8 cellular contexts compared by ENCODE assay signal in genomic region chr6:52363222-52363867, GRCh38. TPM values are rescaled to one million over a fixed set of nuclear protein-coding genes. Genes with fewer than 3 reads are reported as not detected.
DNase-seq lines count a peak whose midpoint lies in the region; ATAC-seq and TF ChIP-seq lines count a peak whose summit lies in the region.

No MANE protein-coding gene starts in this region.

- no peak for TF ChIP-seq CTCF in HFF-Myc (IDR thresholded peaks at IDR 0.05; ENCODE audit: low read depth, low read length, missing control alignments)

- peak overlapping the region; percentile 98 for H3K4me3 Mint-ChIP-seq in activated CD8-positive, alpha-beta T cell treated with anti-CD3 and anti-CD28 coated beads, Interleukin-2, amount 10 ng/mL, durations not matched to agents 7 days and 5 days
- H3K4me3 Mint-ChIP-seq in immature natural killer cell: peak overlapping the region; percentile 93 to 97 (median 96)
- peak overlapping the region; percentile 98 for H3K4me3 Mint-ChIP-seq in stimulated activated effector memory CD8-positive, alpha-beta T cell treated with anti-CD3 and anti-CD28 coated beads, Interleukin-12 subunit alpha, Interleukin-12 subunit beta, amount 100 ng/mL, for 72 hours

- POLR2A ChIA-PET in activated CD8-positive, alpha-beta T cell treated with anti-CD3 and anti-CD28 coated beads, Interleukin-2, amount 10 ng/mL, durations not matched to agents 7 days and 5 days (lab: Charles Lee): interaction anchor here (1.2 to 3.6 kb wide), 6 partner anchors 17 to 79 kb away, joined by 3 to 58 read pairs (median 5); partner anchors contain the start of gene MCM3

- DNase-seq in HFF-Myc (ENCODE audit: extremely low read depth, low read depth) (no peak), immature natural killer cell (no peak), epidermal melanocyte (ENCODE audit: insufficient read length, low spot score) (no peak), activated gamma-delta T cell (lab: John Stamatoyannopoulos, UW) (no peak), SIG-M5 treated with dmso at 0.1 percent for 504 hours (lab: John Stamatoyannopoulos, UW; ENCODE audit: unreplicated experiment) (no peak)
- DNase-seq in activated CD8-positive, alpha-beta T cell treated with anti-CD3 and anti-CD28 coated beads, Interleukin-2, amount 10 ng/mL, durations not matched to agents 7 days and 5 days: no peak
- DNase-seq in stimulated activated effector memory CD8-positive, alpha-beta T cell treated with anti-CD3 and anti-CD28 coated beads, Interleukin-12 subunit alpha, Interleukin-12 subunit beta, amount 100 ng/mL, for 72 hours (ENCODE audit: low spot score in 2 of 2): no peak
- DNase-seq in stimulated activated CD4-positive, alpha-beta T cell treated with anti-CD3 and anti-CD28 coated beads, Interleukin-15, amount 100 ng/mL, for 24 hours: no peak

- CTCF ChIA-PET in activated CD8-positive, alpha-beta T cell treated with anti-CD3 and anti-CD28 coated beads, Interleukin-2, amount 10 ng/mL, durations not matched to agents 7 days and 5 days (lab: Charles Lee): interaction anchor here (0.7 to 7.9 kb wide), 11 partner anchors 8 to 78 kb away, joined by 3 to 103 read pairs (median 16); partner anchors contain the start of gene MCM3

- no peaks in the 10 kb centered on the region for H3K9me3 Mint-ChIP-seq in activated CD8-positive, alpha-beta T cell treated with anti-CD3 and anti-CD28 coated beads, Interleukin-2, amount 10 ng/mL, durations not matched to agents 7 days and 5 days (ENCODE audit: insufficient read depth)
- no peaks in the 10 kb centered on the region for H3K9me3 Mint-ChIP-seq in immature natural killer cell
- H3K9me3 Mint-ChIP-seq in stimulated activated effector memory CD8-positive, alpha-beta T cell treated with anti-CD3 and anti-CD28 coated beads, Interleukin-12 subunit alpha, Interleukin-12 subunit beta, amount 100 ng/mL, for 72 hours: no peaks in the 10 kb centered on the region

- peak overlapping the region; percentile 92 for H3K27ac Mint-ChIP-seq in activated CD8-positive, alpha-beta T cell treated with anti-CD3 and anti-CD28 coated beads, Interleukin-2, amount 10 ng/mL, durations not matched to agents 7 days and 5 days
- H3K27ac Mint-ChIP-seq in immature natural killer cell: peak overlapping the region; percentile 70 to 97 (median 81)
- H3K27ac Mint-ChIP-seq in stimulated activated effector memory CD8-positive, alpha-beta T cell treated with anti-CD3 and anti-CD28 coated beads, Interleukin-12 subunit alpha, Interleukin-12 subunit beta, amount 100 ng/mL, for 72 hours: peak overlapping the region; percentile 88

- H3K36me3 Mint-ChIP-seq in activated CD8-positive, alpha-beta T cell treated with anti-CD3 and anti-CD28 coated beads, Interleukin-2, amount 10 ng/mL, durations not matched to agents 7 days and 5 days (ENCODE audit: low read depth): peaks cover 42% of the 10 kb centered on the region
- H3K36me3 Mint-ChIP-seq in immature natural killer cell: peaks cover 6 to 10% (median 9%) of the 10 kb centered on the region in 3 donors
- H3K36me3 Mint-ChIP-seq in stimulated activated effector memory CD8-positive, alpha-beta T cell treated with anti-CD3 and anti-CD28 coated beads, Interleukin-12 subunit alpha, Interleukin-12 subunit beta, amount 100 ng/mL, for 72 hours: peaks cover 17% of the 10 kb centered on the region

- ATAC-seq in activated CD8-positive, alpha-beta T cell treated with anti-CD3 and anti-CD28 coated beads, Interleukin-2, amount 10 ng/mL, durations not matched to agents 7 days and 5 days: no peak
- no peak for ATAC-seq in stimulated activated effector memory CD8-positive, alpha-beta T cell treated with anti-CD3 and anti-CD28 coated beads, Interleukin-12 subunit alpha, Interleukin-12 subunit beta, amount 100 ng/mL, for 72 hours

- peaks cover 40% of the 10 kb centered on the region for H3K4me1 Mint-ChIP-seq in activated CD8-positive, alpha-beta T cell treated with anti-CD3 and anti-CD28 coated beads, Interleukin-2, amount 10 ng/mL, durations not matched to agents 7 days and 5 days (ENCODE audit: low read depth)
- H3K4me1 Mint-ChIP-seq in immature natural killer cell: peaks cover 26 to 33% of the 10 kb centered on the region in 2 donors
- H3K4me1 Mint-ChIP-seq in stimulated activated effector memory CD8-positive, alpha-beta T cell treated with anti-CD3 and anti-CD28 coated beads, Interleukin-12 subunit alpha, Interleukin-12 subunit beta, amount 100 ng/mL, for 72 hours: peaks cover 43% of the 10 kb centered on the region

- no peaks in the 10 kb centered on the region for H3K27me3 Mint-ChIP-seq in activated CD8-positive, alpha-beta T cell treated with anti-CD3 and anti-CD28 coated beads, Interleukin-2, amount 10 ng/mL, durations not matched to agents 7 days and 5 days (ENCODE audit: low read depth)
- peaks cover 5 to 14% (median 9%) of the 10 kb centered on the region in 3 donors for H3K27me3 Mint-ChIP-seq in immature natural killer cell (ENCODE audit: low read depth in 3 of 3)

- peak overlapping the region; percentile 87 for H3K4me3 ChIP-seq in HFF-Myc (replicated peaks; ENCODE audit: low read depth, low read length)

RNA-seq across cellular contexts. Expression of gene PAQR8, which starts 1.4 kb away (rescaled TPM):
- 10 to 100 TPM; 23.0 to 25.7 TPM for total RNA-seq in activated CD8-positive, alpha-beta T cell treated with anti-CD3 and anti-CD28 coated beads, Interleukin-2, amount 10 ng/mL, durations not matched to agents 7 days and 5 days
- polyA plus RNA-seq in immature natural killer cell: 1 to 10 TPM; 2.9 to 6.5 (median 6.2) TPM

RNA-seq across cellular contexts. Expression of gene EFHC1, which starts 56.8 kb away (rescaled TPM):
- total RNA-seq in activated CD8-positive, alpha-beta T cell treated with anti-CD3 and anti-CD28 coated beads, Interleukin-2, amount 10 ng/mL, durations not matched to agents 7 days and 5 days: 1 to 10 TPM; 1.4 to 2.5 TPM
- 1 to 10 TPM; 3.9 to 6.6 (median 5.0) TPM for polyA plus RNA-seq in immature natural killer cell
